Comparison of ENCODE assay signal across 11 cellular contexts in the genomic region with DNA sequence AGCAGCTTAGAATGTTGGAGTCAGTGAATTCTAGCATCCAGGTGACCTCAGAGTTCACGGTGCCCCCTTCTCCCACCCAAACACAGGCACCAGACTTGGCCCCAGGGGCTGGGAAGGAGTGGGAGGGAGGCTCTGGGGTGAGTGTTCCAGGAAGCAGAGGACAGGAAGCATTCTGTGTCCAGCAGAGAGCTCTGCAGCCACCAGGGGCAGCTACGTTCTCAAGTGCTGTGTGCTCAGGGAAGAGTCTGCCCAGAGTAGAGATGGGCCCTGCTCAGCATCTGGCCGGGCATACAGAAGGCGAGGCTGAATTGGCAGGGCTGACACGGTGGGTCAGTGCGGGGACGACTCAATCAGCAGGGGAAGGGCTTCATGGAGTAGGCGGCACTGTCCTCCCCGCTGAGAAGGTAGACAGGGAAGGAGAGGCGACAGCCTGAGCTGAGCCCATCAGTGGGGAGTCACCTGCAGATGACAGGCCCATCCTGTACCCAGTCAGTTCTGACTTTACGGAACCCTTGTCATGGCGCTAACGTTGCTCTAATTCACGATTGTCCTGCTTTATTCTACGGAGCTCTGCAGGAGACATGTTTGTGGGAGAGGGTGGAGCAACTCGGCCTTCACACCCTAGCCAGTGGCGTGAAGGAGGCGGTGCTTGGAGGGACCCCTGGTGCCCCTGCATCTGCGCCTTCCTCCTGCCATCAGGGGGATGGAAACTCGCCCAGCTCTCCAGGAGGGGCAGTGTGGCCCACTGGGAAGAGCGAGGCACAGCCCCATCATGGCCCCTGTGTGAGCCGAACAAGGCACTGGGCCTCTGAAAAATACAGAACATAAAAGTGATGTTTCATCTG.
DNase-seq lines count a peak whose midpoint lies in the region; ATAC-seq and TF ChIP-seq lines count a peak whose summit lies in the region.
"Had no signal": no experiment of that assay in that cellular context is flagged by ENCODE, and none has a peak within 500 bp of the region (broad histone marks: within the 10 kb centered on the region; RNA-seq: fewer than 3 reads in every experiment).

No MANE protein-coding gene starts in this region.

- no peaks in the 10 kb centered on the region for H3K9me3 ChIP-seq in colonic mucosa

- H4K8ac ChIP-seq in mesendoderm (ENCODE audit: low read depth, low read length), result no peak overlapping the region

- no CpG with 5 or more reads among the region's 22 CpGs for WGBS in mesendoderm (ENCODE audit: extremely low coverage, insufficient coverage, low lambda C conversion rate)

- no peak overlapping the region for H2BK15ac ChIP-seq in mesendoderm (replicated peaks; ENCODE audit: low read depth)

- H3K4ac ChIP-seq in mesendoderm (ENCODE audit: low read depth, low read length), result no peak overlapping the region

- no peak overlapping the region for H2BK5ac ChIP-seq in mesendoderm (ENCODE audit: low read length)

- no peaks in the 10 kb centered on the region for H3K27me3 ChIP-seq in colonic mucosa
- no peaks in the 10 kb centered on the region for H3K27me3 ChIP-seq in mesendoderm (ENCODE audit: insufficient read depth, low read length, poor library complexity)

- intact Hi-C loops in colonic mucosa (cut with DNase I), result loop anchor here (5.0 kb wide), 1 partner anchor 107 kb away; no protein-coding TSS in a partner anchor

- no peak overlapping the region for H4K5ac ChIP-seq in mesendoderm (ENCODE audit: low read length)

- H3K4me2 ChIP-seq in mesendoderm (ENCODE audit: low read length), result no peak overlapping the region

- no peak overlapping the region for H2AK5ac ChIP-seq in mesendoderm (ENCODE audit: low read length)

- no peak overlapping the region for H3K18ac ChIP-seq in mesendoderm (ENCODE audit: low read length)

- H3K79me1 ChIP-seq in mesendoderm (ENCODE audit: low read length), result no peaks in the 10 kb centered on the region

- H3K23ac ChIP-seq in mesendoderm (ENCODE audit: low read length), result no peak overlapping the region

- ATAC-seq in GM18498 (IDR thresholded peaks at IDR 0.05; ENCODE audit: unreplicated experiment) (no peak), omental fat pad (ENCODE audit: low FRiP score) (no peak), GM18520 (IDR thresholded peaks at IDR 0.05; ENCODE audit: unreplicated experiment) (no peak)

- peak overlapping the region; percentile 56 for H3K56ac ChIP-seq in mesendoderm (ENCODE audit: low read length)

- TF ChIP-seq CTCF in NB4 (IDR thresholded peaks at IDR 0.05; ENCODE audit: low read depth, low read length) (peak; percentile 14), colonic mucosa (IDR thresholded peaks at IDR 0.05) (peak; percentile 41), omental fat pad (IDR thresholded peaks at IDR 0.05) (no peak)

- H3K27ac ChIP-seq in colonic mucosa, result peak overlapping the region; percentile 84
- H3K27ac ChIP-seq in mesendoderm (ENCODE audit: low read depth, low read length), result no peak overlapping the region

- DNase-seq in EL (peak; percentile 54), NB4 (ENCODE audit: low read depth) (peak; percentile 18), colonic mucosa (peak; percentile 61), mesendoderm (peak; percentile 85), mucosa of gallbladder (ENCODE audit: low spot score) (no peak), omental fat pad (ENCODE audit: low spot score) (no peak)
- DNase-seq: NK-92 treated with Interleukin-12 subunit alpha and Interleukin-12 subunit beta, amount 100 ng/mL, for 24 hours; nucleus accumbens; trophoblast cell had no signal

- H2BK120ac ChIP-seq in mesendoderm (ENCODE audit: low read depth, low read length), result no peak overlapping the region

- H3K4me1 ChIP-seq in colonic mucosa, result peaks cover 13% of the 10 kb centered on the region
- H3K4me1 ChIP-seq in mesendoderm (ENCODE audit: control insufficient read depth, low read depth, low read length), result no peaks in the 10 kb centered on the region

- no peak for TF ChIP-seq POLR2A in NB4 (IDR thresholded peaks at IDR 0.05; ENCODE audit: extremely low read depth, insufficient read length)

- H3K4me3 ChIP-seq in NB4 (ENCODE audit: low read depth, low read length) (no peak overlapping the region), colonic mucosa (no peak overlapping the region), mesendoderm (ENCODE audit: low read length) (no peak overlapping the region)

- H3K9ac ChIP-seq in colonic mucosa (ENCODE audit: low read depth in 2 of 2, low read length in 2 of 2) (peak overlapping the region in 1 of 2 donors; percentile 58), mesendoderm (ENCODE audit: low read length) (no peak overlapping the region)

- H3K36me3 ChIP-seq in colonic mucosa (no peaks in the 10 kb centered on the region), mesendoderm (ENCODE audit: control insufficient read depth, insufficient read depth, low read length) (no peaks in the 10 kb centered on the region)

- no peaks in the 10 kb centered on the region for H3K79me2 ChIP-seq in mesendoderm (ENCODE audit: control insufficient read depth, insufficient read depth, low read length)

Comparison
In these comparisons a context has a peak if more than half of its experiments do, and no peak if none do; other contexts are left out.
1. DNase-seq: peak in EL (single experiment), NB4 (single experiment), colonic mucosa (single experiment) and mesendoderm (single experiment); none in mucosa of gallbladder (single experiment) and omental fat pad (single experiment).
2. CTCF ChIP-seq: peak in NB4 (single experiment) and colonic mucosa (single experiment); none in omental fat pad (0 of 3).